8 cellular contexts compared by ENCODE assay signal in genomic region chr6:16128759-16129622, GRCh38.
DNase-seq lines count a peak whose midpoint lies in the region; ATAC-seq lines count a peak whose summit lies in the region.

Gene MYLIP, plus strand, starts transcription at chr6:16129086. Its CDS starts 237 bp downstream, at chr6:16129323.

- H3K9me3 Mint-ChIP-seq in central memory CD8-positive, alpha-beta T cell: no peaks in the 10 kb centered on the region

- peak; percentile 98 for DNase-seq in Ammon's horn (ENCODE audit: low spot score)
- DNase-seq in NCI-H446 (lab: John Stamatoyannopoulos, UW): peak; percentile 94 to 97
- peak; percentile 95 for DNase-seq in activated CD4-positive, CD25-positive, alpha-beta regulatory T cell treated with anti-CD3 and anti-CD28 coated beads, Interleukin-2, amount 50 U/mL, for 16 hours (ENCODE audit: low read depth, low spot score)
- DNase-seq in central memory CD8-positive, alpha-beta T cell (ENCODE audit: low spot score in 2 of 2): peak; percentile 96
- DNase-seq in islet precursor cell: peak; percentile 99
- peak; percentile 97 for DNase-seq in stimulated activated CD4-positive, alpha-beta T cell treated with anti-CD3 and anti-CD28 coated beads, Interleukin-12 subunit alpha, Interleukin-12 subunit beta, amount 100 ng/mL, for 4 hours

- peak within 1 kb of the TSS; percentile 92 for H3K4me3 Mint-ChIP-seq in central memory CD8-positive, alpha-beta T cell

- ATAC-seq in GM19043 (IDR thresholded peaks at IDR 0.05; ENCODE audit: low read depth, unreplicated experiment): peak; percentile 62
- peak; percentile 77 for ATAC-seq in HG03354 (IDR thresholded peaks at IDR 0.05; ENCODE audit: poor library complexity, severe bottlenecking, unreplicated experiment)
- peak; percentile 77 for ATAC-seq in central memory CD8-positive, alpha-beta T cell (replicated peaks; ENCODE audit: extremely low read depth, poor library complexity, severe bottlenecking)

- no peaks in the 10 kb centered on the region for H3K27me3 Mint-ChIP-seq in central memory CD8-positive, alpha-beta T cell

- H3K4me1 Mint-ChIP-seq in central memory CD8-positive, alpha-beta T cell: peaks cover 19% of the 10 kb centered on the region

- H3K36me3 Mint-ChIP-seq in central memory CD8-positive, alpha-beta T cell (ENCODE audit: insufficient read depth): peaks cover 48% of the 10 kb centered on the region

- peak within 1 kb of the TSS; percentile 93 for H3K27ac Mint-ChIP-seq in central memory CD8-positive, alpha-beta T cell (ENCODE audit: low read depth)

Comparison
In these comparisons a context has a peak if more than half of its experiments do, and no peak if none do; other contexts are left out.
1. Peak in every context shown above with its lines: DNase-seq and ATAC-seq.